ENCODE assay signal across 17 cellular contexts in genomic region chr15:89096664-89097063, GRCh38. TPM values are rescaled to one million over a fixed set of nuclear protein-coding genes. Genes with fewer than 3 reads are reported as not detected.
DNase-seq lines count a peak whose midpoint lies in the region; ATAC-seq and TF ChIP-seq lines count a peak whose summit lies in the region.
"Had no signal": no experiment of that assay in that cellular context is flagged by ENCODE, and none has a peak within 500 bp of the region (broad histone marks: within the 10 kb centered on the region; RNA-seq: fewer than 3 reads in every experiment).

No MANE protein-coding gene starts in this region.

- peak overlapping the region; percentile 52 for H3K27ac Mint-ChIP-seq in Calu3 (ENCODE audit: unreplicated experiment)
- H3K27ac Mint-ChIP-seq: natural killer cell treated with Interleukin-12 subunit alpha and Interleukin-12 subunit beta and Interleukin-15 and Interleukin-18, amount 100 ng/mL, for 72 hours; T-helper 17 cell had no signal

- peak; percentile 59 for ATAC-seq in left ventricle myocardium superior
- ATAC-seq: HCT116; lower lobe of right lung; natural killer cell treated with Interleukin-12 subunit alpha and Interleukin-12 subunit beta and Interleukin-15 and Interleukin-18, amount 100 ng/mL, for 72 hours; T-helper 17 cell had no signal

- peaks cover 3 to 23% of the 10 kb centered on the region in 2 donors for H3K36me3 ChIP-seq in ascending aorta
- no peaks in the 10 kb centered on the region for H3K36me3 ChIP-seq in skeletal muscle satellite cell (ENCODE audit: insufficient read depth, low read length)
- no peaks in the 10 kb centered on the region for H3K36me3 ChIP-seq in testis (ENCODE audit: low read depth, missing control alignments)
- H3K36me3 ChIP-seq: brain microvascular endothelial cell, vagina had no signal

- H3K4me3 Mint-ChIP-seq in Calu3 (ENCODE audit: low read depth, unreplicated experiment) = no peak overlapping the region
- H3K4me3 Mint-ChIP-seq: natural killer cell treated with Interleukin-12 subunit alpha and Interleukin-12 subunit beta and Interleukin-15 and Interleukin-18, amount 100 ng/mL, for 72 hours; T-helper 17 cell had no signal

- no peak for DNase-seq in Calu3
- no peak for DNase-seq in ascending aorta (ENCODE audit: low spot score in 2 of 2)
- DNase-seq in left ventricle myocardium superior = peak; percentile 34
- DNase-seq in testis = no peak
- no peak for DNase-seq in NCI-H524 (lab: John Stamatoyannopoulos, UW)
- no peak for DNase-seq in GM13976 (ENCODE audit: low spot score)
- DNase-seq in SW 1271 (lab: John Stamatoyannopoulos, UW) = no peak
- DNase-seq: activated CD4-positive, CD25-positive, alpha-beta regulatory T cell treated with anti-CD3 and anti-CD28 coated beads, Interleukin-2, amount 50 U/mL, for 72 hours; brain microvascular endothelial cell; DMS153; lower lobe of right lung; MV-4-11; T-helper 17 cell had no signal

- H3K9ac ChIP-seq in skeletal muscle satellite cell (ENCODE audit: low read depth, low read length) = peak overlapping the region; percentile 13

- CTCF ChIA-PET in Calu3 (lab: Charles Lee) = interaction anchor here (1.0 to 1.4 kb wide), 3 partner anchors 8 to 44 kb away, joined by 3 to 8 read pairs (median 3); partner anchors contain the start of gene ABHD2

- H3K36me3 Mint-ChIP-seq in Calu3 (ENCODE audit: insufficient read depth, unreplicated experiment) = peaks cover 61% of the 10 kb centered on the region

- BruUV-seq in Calu3 (replicated peaks; lab: Mats Ljungman, UMichigan) = no TSS peak

- intact Hi-C loops in Calu3 (cut with micrococcal nuclease; ENCODE audit: unreplicated experiment) = no loop called here
- intact Hi-C loops in ascending aorta (cut with DNase I) = no loop called here
- intact Hi-C loops in left ventricle myocardium superior (cut with micrococcal nuclease) = no loop called here
- intact Hi-C loops in testis (cut with DNase I; ENCODE audit: low total_unique reads) = no loop called here

- H3K4me1 Mint-ChIP-seq in Calu3 (ENCODE audit: low read depth, unreplicated experiment) = peaks cover 62% of the 10 kb centered on the region

- peaks cover 12 to 90% of the 10 kb centered on the region in 2 donors for H3K4me1 ChIP-seq in ascending aorta
- H3K4me1 ChIP-seq in skeletal muscle satellite cell (ENCODE audit: control insufficient read depth, insufficient read depth, low read length) = peaks cover 55% of the 10 kb centered on the region
- peaks cover 34% of the 10 kb centered on the region for H3K4me1 ChIP-seq in testis

- H3K27me3 Mint-ChIP-seq in Calu3 (ENCODE audit: unreplicated experiment) = no peaks in the 10 kb centered on the region
- H3K27me3 Mint-ChIP-seq: natural killer cell treated with Interleukin-12 subunit alpha and Interleukin-12 subunit beta and Interleukin-15 and Interleukin-18, amount 100 ng/mL, for 72 hours; T-helper 17 cell had no signal

- H3K9me3 ChIP-seq in ascending aorta (no peaks in the 10 kb centered on the region), skeletal muscle satellite cell (replicated peaks; ENCODE audit: low read length) (no peaks in the 10 kb centered on the region), testis (no peaks in the 10 kb centered on the region)
- H3K9me3 ChIP-seq: lower lobe of right lung, vagina had no signal

- H3K27me3 ChIP-seq in ascending aorta = no peaks in the 10 kb centered on the region
- no peaks in the 10 kb centered on the region for H3K27me3 ChIP-seq in skeletal muscle satellite cell (ENCODE audit: control insufficient read depth, insufficient read depth, low read length)
- no peaks in the 10 kb centered on the region for H3K27me3 ChIP-seq in testis
- H3K27me3 ChIP-seq: brain microvascular endothelial cell, vagina had no signal

- H3K4me2 ChIP-seq in skeletal muscle satellite cell (ENCODE audit: low read length) = peak overlapping the region; percentile 55

- H3K27ac ChIP-seq in ascending aorta (peak overlapping the region; percentile 96 to 98), testis (peak overlapping the region in 1 of 2 donors; percentile 6)
- H3K27ac ChIP-seq: brain microvascular endothelial cell, lower lobe of right lung, vagina had no signal

- TF ChIP-seq CTCF in Calu3 (IDR thresholded peaks at IDR 0.05; ENCODE audit: unreplicated experiment) = no peak
- TF ChIP-seq CTCF in ascending aorta (IDR thresholded peaks at IDR 0.05) = no peak
- no peak for TF ChIP-seq CTCF in testis (IDR thresholded peaks at IDR 0.05)
- TF ChIP-seq CTCF in GM13976 (IDR thresholded peaks at IDR 0.05; ENCODE audit: borderline replicate concordance, control extremely low read depth, extremely low read depth, insufficient read depth, missing control alignments) = no peak

- H3K9me3 Mint-ChIP-seq in Calu3 (ENCODE audit: low read depth, unreplicated experiment) = no peaks in the 10 kb centered on the region
- H3K9me3 Mint-ChIP-seq: natural killer cell treated with Interleukin-12 subunit alpha and Interleukin-12 subunit beta and Interleukin-15 and Interleukin-18, amount 100 ng/mL, for 72 hours had no signal

- in situ Hi-C loops in GM13976 (cut with MboI; ENCODE audit: low sequenced_read_pairs, unreplicated experiment) = no loop called here

- no peak overlapping the region for H3K4me3 ChIP-seq in ascending aorta
- H3K4me3 ChIP-seq in skeletal muscle satellite cell (ENCODE audit: low read length) = no peak overlapping the region
- H3K4me3 ChIP-seq in testis = no peak overlapping the region
- H3K4me3 ChIP-seq: lower lobe of right lung, vagina had no signal

- WGBS in testis, 2 donors = 48 to 68% methylated on average over 5 of the region's 5 CpGs

- TF ChIP-seq POLR2A in testis (IDR thresholded peaks at IDR 0.05) = no peak

RNA-seq across cellular contexts. Expression of gene ABHD2, which starts 8.4 kb away (rescaled TPM):
- total RNA-seq in Calu3 (2022) (300 and 353 TPM in 2 replicates), ascending aorta (228 TPM), left ventricle myocardium superior (84.4 TPM), testis (100 to 1,000 TPM in 1 of 2 donors, 10 to 100 TPM in 1; 82.5 to 109 TPM)
- 58.1 and 107 TPM in 2 replicates for total RNA-seq in skeletal muscle satellite cell (2012; rRNA removed)
- polyA plus RNA-seq in testis (ENCODE audit: insufficient read depth, low read depth, low replicate concordance) = 214 TPM
